In the genomic region with DNA sequence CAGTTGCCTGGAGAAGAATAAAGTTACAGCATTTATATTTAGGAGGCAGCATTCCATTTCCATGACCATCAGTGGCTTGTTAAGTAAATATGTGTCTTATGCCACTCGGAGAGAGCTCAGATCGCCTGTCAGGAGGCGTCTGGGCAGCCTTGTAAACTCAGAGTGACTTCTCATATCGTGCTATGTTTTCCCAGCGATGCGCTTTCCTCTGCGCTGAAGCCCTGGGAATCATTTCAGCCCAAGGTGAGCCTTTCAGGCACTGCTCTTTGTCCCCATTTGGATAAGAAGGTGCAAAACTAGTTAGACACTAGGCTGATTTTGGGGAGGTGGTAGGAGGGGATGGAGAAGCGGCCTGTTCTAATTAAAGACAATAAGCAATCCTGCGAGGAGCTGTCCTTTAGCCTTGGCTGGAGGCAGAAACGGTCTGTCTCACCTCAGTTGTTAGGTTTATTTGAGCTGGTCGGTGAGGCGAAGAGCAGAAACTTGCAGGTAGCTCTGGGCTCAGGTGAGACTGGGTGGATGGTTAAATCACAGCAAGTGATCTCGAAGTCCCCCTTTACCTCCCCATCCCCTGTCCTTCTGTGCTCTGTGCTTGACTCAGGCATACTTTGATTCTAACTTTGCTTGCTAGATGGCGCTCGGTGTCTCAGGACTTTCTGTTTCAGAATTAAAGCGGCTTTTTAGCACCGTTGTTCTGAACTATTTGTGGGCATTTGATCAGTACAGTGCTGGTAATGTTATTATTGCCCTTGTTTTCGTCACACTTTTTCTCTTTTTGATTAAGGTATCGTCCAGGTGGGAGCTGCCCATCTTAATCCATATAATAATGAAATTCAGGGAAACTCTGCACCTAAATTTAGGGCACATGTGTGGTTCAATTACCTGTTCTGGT, we compare ENCODE assay signal across 8 cellular contexts. TPM values are rescaled to one million over a fixed set of nuclear protein-coding genes. Genes with fewer than 3 reads are reported as not detected.
DNase-seq lines count a peak whose midpoint lies in the region; ATAC-seq and TF ChIP-seq lines count a peak whose summit lies in the region.

No MANE protein-coding gene starts in this region.

- peak; percentile 63 for TF ChIP-seq CTCF in GM12875 (IDR thresholded peaks at IDR 0.05; ENCODE audit: borderline replicate concordance, insufficient read depth, low read depth, low read length)
- peak; percentile 71 for TF ChIP-seq CTCF in astrocyte of the cerebellum (IDR thresholded peaks at IDR 0.05; ENCODE audit: low read depth, low read length, missing control alignments)
- peak in 4 of 5 experiments; percentile 13 to 35 (median 26) for TF ChIP-seq CTCF in transverse colon (IDR thresholded peaks at IDR 0.05)

- H3K27me3 ChIP-seq in transverse colon, result peaks cover 100% of the 10 kb centered on the region

- H3K4me3 ChIP-seq in GM12875 (ENCODE audit: low read depth, low read length) (no peak overlapping the region), astrocyte of the cerebellum (ENCODE audit: low read depth, low read length) (peak overlapping the region; percentile 24), transverse colon (no peak overlapping the region)

- in situ Hi-C loops in astrocyte of the cerebellum (cut with HindIII; ENCODE audit: low sequenced_read_pairs) (no loop called here), transverse colon (cut with MboI; ENCODE audit: low pct_ligation_motif_present in 1 of 4, low pct_unique_long_range_greater_than_20kb in 1 of 4, low sequenced_read_pairs in 3 of 4) (loop anchor here in 2 of 4 donors (25.0 kb wide), 1 partner anchor 180 kb away; no protein-coding TSS in a partner anchor)

- H3K9me3 Mint-ChIP-seq in immature natural killer cell, result peaks cover 0 to 11% (median 0%) of the 10 kb centered on the region in 6 donors

- DNase-seq in Ammon's horn (ENCODE audit: low spot score), result peak; percentile 85
- DNase-seq in NCI-H2196 (lab: John Stamatoyannopoulos, UW; ENCODE audit: unreplicated experiment), result peak; percentile 45
- peak; percentile 62 for DNase-seq in astrocyte of the cerebellum (ENCODE audit: low read depth)
- DNase-seq in immature natural killer cell, result peak; percentile 32 to 46 (median 35)
- DNase-seq in transverse colon, result no peak
- no peak for DNase-seq in GF-D8 (lab: John Stamatoyannopoulos, UW)

- peaks cover 0 to 18% (median 10%) of the 10 kb centered on the region in 4 donors for H3K4me1 ChIP-seq in transverse colon

- H3K9me3 ChIP-seq in transverse colon, result no peaks in the 10 kb centered on the region

- H3K27me3 Mint-ChIP-seq in immature natural killer cell (ENCODE audit: low read depth in 3 of 3), result peaks cover 51 to 73% (median 54%) of the 10 kb centered on the region in 3 donors

- H3K36me3 Mint-ChIP-seq in immature natural killer cell, result no peaks in the 10 kb centered on the region

- ATAC-seq in HG02678 (IDR thresholded peaks at IDR 0.05; ENCODE audit: unreplicated experiment), result peak; percentile 84

- H3K27ac Mint-ChIP-seq in immature natural killer cell, result no peak overlapping the region

- no peak overlapping the region for H3K27ac ChIP-seq in transverse colon

- no peak for TF ChIP-seq POLR2A in transverse colon (IDR thresholded peaks at IDR 0.05)

- TF ChIP-seq EP300 in transverse colon (IDR thresholded peaks at IDR 0.05; ENCODE audit: low read depth), result no peak

- 6 to 15% methylated on average over 7 to 19 of the region's 19 CpGs for WGBS in transverse colon (ENCODE audit: low coverage in 1 of 2), 2 donors

- H3K4me1 Mint-ChIP-seq in immature natural killer cell, result peaks cover 17 to 30% of the 10 kb centered on the region in 2 donors

- intact Hi-C loops in transverse colon (cut with DNase I; ENCODE audit: low total_unique reads), result no loop called here

- H3K36me3 ChIP-seq in transverse colon, result no peaks in the 10 kb centered on the region

- H3K4me3 Mint-ChIP-seq in immature natural killer cell, result peak overlapping the region in 3 of 5 donors; percentile 8 to 43 (median 24)

RNA-seq across cellular contexts. Expression of a gene that starts 24.6 kb away (rescaled TPM):
- not detected for polyA plus RNA-seq in immature natural killer cell
- 1 to 10 TPM; 1.5 to 6.2 (median 3.2) TPM for total RNA-seq in transverse colon

RNA-seq across cellular contexts. Expression of a gene that starts 26.6 kb away (rescaled TPM):
- not detected for polyA plus RNA-seq in immature natural killer cell
- 1 to 10 TPM; 1.2 to 3.7 (median 2.2) TPM for total RNA-seq in transverse colon

Comparison
In these comparisons a context has a peak if more than half of its experiments do, and no peak if none do; other contexts are left out.
1. DNase-seq: peak in Ammon's horn (single experiment), NCI-H2196 (single experiment), astrocyte of the cerebellum (single experiment) and immature natural killer cell (3 of 3); none in transverse colon (single experiment) and GF-D8 (single experiment).
2. Peak in every context shown above with its lines, with median percentiles within 50 percentile points of each other: CTCF ChIP-seq.